ENCODE assay signal across 9 cellular contexts in genomic region chr15:29888651-29889050, GRCh38.
DNase-seq lines count a peak whose midpoint lies in the region; ATAC-seq, FAIRE-seq and TF ChIP-seq lines count a peak whose summit lies in the region.
"Had no signal": no experiment of that assay in that cellular context is flagged by ENCODE, and none has a peak within 500 bp of the region (broad histone marks: within the 10 kb centered on the region; RNA-seq: fewer than 3 reads in every experiment).

No MANE protein-coding gene starts in this region.

- H3K27me3 Mint-ChIP-seq in type B pancreatic cell (peaks cover 12% of the 10 kb centered on the region), natural killer cell (ENCODE audit: low read depth in 2 of 2) (peaks cover 15 to 42% of the 10 kb centered on the region in 2 donors)

- H3K4me1 Mint-ChIP-seq in type B pancreatic cell (ENCODE audit: unreplicated experiment), result peaks cover 26% of the 10 kb centered on the region
- H3K4me1 Mint-ChIP-seq in natural killer cell, result no peaks in the 10 kb centered on the region

- no peak for TF ChIP-seq POLR2A in GM18505 (IDR thresholded peaks at IDR 0.05; ENCODE audit: borderline replicate concordance, extremely low read depth, insufficient read depth, insufficient read length)

- peak; percentile 72 for DNase-seq in RCC 7860 (ENCODE audit: low spot score)
- peak; percentile 71 for DNase-seq in fibroblast of peridontal ligament (ENCODE audit: extremely low read depth)
- peak; percentile 70 for DNase-seq in midbrain (lab: John Stamatoyannopoulos, UW)
- no peak for DNase-seq in type B pancreatic cell (ENCODE audit: extremely low spot score, unreplicated experiment)
- DNase-seq in natural killer cell, result no peak
- DNase-seq: DND-41, left lung had no signal

- H3K9me3 Mint-ChIP-seq in type B pancreatic cell (peaks cover 5% of the 10 kb centered on the region), natural killer cell (no peaks in the 10 kb centered on the region)

- FAIRE-seq in RCC 7860 (lab: Jason Lieb, UNC), result no peak

- intact Hi-C loops in natural killer cell (cut with micrococcal nuclease), result no loop called here

- ATAC-seq in GM18505 (IDR thresholded peaks at IDR 0.05; ENCODE audit: unreplicated experiment) (no peak), HG03521 (IDR thresholded peaks at IDR 0.05; ENCODE audit: unreplicated experiment) (no peak), natural killer cell (no peak)
- ATAC-seq: left lung had no signal

- TF ChIP-seq CTCF in type B pancreatic cell (conservative IDR thresholded peaks at IDR 0.05), result no peak
- TF ChIP-seq CTCF in natural killer cell (IDR thresholded peaks at IDR 0.05), result no peak

- H3K27ac Mint-ChIP-seq in type B pancreatic cell (peak overlapping the region; percentile 59), natural killer cell (no peak overlapping the region)

- H3K36me3 Mint-ChIP-seq in type B pancreatic cell (no peaks in the 10 kb centered on the region), natural killer cell (no peaks in the 10 kb centered on the region)

- peak overlapping the region; percentile 56 for H3K4me3 Mint-ChIP-seq in type B pancreatic cell
- H3K4me3 Mint-ChIP-seq in natural killer cell, result no peak overlapping the region

Comparison
In these comparisons a context has a peak if more than half of its experiments do, and no peak if none do; other contexts are left out.
1. DNase-seq: peak in RCC 7860 (single experiment), fibroblast of peridontal ligament (single experiment) and midbrain (single experiment); none in type B pancreatic cell (single experiment) and natural killer cell (single experiment).